ENCODE assay signal across 28 cellular contexts in the genomic region with DNA sequence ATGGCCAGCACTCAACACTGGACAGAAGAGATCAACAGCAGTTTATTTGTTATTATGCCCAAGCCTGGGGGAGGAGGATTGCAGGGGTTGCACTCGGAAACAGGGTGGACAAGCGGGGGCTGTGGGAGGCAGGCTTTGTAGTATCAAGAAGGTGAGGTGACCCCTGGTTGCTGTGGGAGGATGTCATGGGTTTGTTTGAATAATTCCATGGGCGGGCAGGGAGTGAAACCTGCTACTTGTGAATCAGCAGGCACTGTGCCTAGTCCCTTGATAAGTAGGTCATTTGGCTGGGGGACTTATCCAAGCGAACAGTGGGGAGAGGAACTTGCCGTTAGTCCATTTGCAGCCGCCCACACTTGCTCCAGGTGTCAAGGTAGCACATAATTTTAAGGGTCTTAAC.
"Had no signal": no experiment of that assay in that cellular context is flagged by ENCODE, and none has a peak within 500 bp of the region (broad histone marks: within the 10 kb centered on the region; RNA-seq: fewer than 3 reads in every experiment).

No MANE protein-coding gene starts in this region.

- DNase-seq: activated B cell treated with CpG ODN at 0.5 μM for 24 hours; activated CD4-positive, alpha-beta T cell treated with anti-CD3 and anti-CD28 coated beads for 1 hour; activated CD4-positive, alpha-beta T cell treated with anti-CD3 and anti-CD28 coated beads, Interleukin-2, amount 10 ng/mL, durations not matched to agents 24 days and 14 days; activated CD4-positive, alpha-beta T cell treated with anti-CD3 and anti-CD28 coated beads, Interleukin-2, amount 50 U/mL, for 48 hours; activated CD8-positive, alpha-beta memory T cell treated with anti-CD3 and anti-CD28 coated beads, Interleukin-2, amount 10 ng/mL, durations not matched to agents 7 days and 5 days; activated effector memory CD4-positive, alpha-beta T cell treated with Interleukin-2 at 50 U/mL for 16 hours; activated naive CD4-positive, alpha-beta T cell; activated naive CD8-positive, alpha-beta T cell treated with anti-CD3 and anti-CD28 coated beads, Interleukin-2, amount 50 U/mL, for 24 hours; activated T-cell treated with anti-CD3 and anti-CD28 coated beads, Interleukin-2, amount 50 U/mL, for 24 hours; amniotic stem cell; body of pancreas; NCI-H1092; NCI-H1417; NCI-H1930; NCI-H2107; NCI-H2171 treated with DMSO at 0.1 percent for 48 hours; NCI-H226; NCI-H526; NCI-H774; SHP77; T-helper 17 cell; T-helper 9 cell had no signal

- ATAC-seq: activated CD8-positive, alpha-beta memory T cell treated with anti-CD3 and anti-CD28 coated beads, Interleukin-2, amount 10 ng/mL, durations not matched to agents 7 days and 5 days; activated naive CD4-positive, alpha-beta T cell treated with anti-CD3 and anti-CD28 coated beads, Interleukin-2, amount 50 U/mL, for 72 hours; activated naive CD8-positive, alpha-beta T cell treated with anti-CD3 and anti-CD28 coated beads, Interleukin-2, amount 50 U/mL, for 24 hours; body of pancreas; T-helper 17 cell had no signal

- H3K4me3 ChIP-seq: ascending aorta, body of pancreas, Peyer's patch, SJSA1 had no signal

- H3K4me1 ChIP-seq: ascending aorta, body of pancreas, Peyer's patch, SJSA1 had no signal

- H3K27me3 ChIP-seq: ascending aorta, body of pancreas, Peyer's patch had no signal

- H3K36me3 ChIP-seq: ascending aorta, Peyer's patch, SJSA1 had no signal

- H3K27ac ChIP-seq: ascending aorta, body of pancreas, KMS-11, Peyer's patch, RWPE1, SJSA1 had no signal

- H3K9me3 ChIP-seq: ascending aorta, body of pancreas, Peyer's patch, SJSA1 had no signal
